In the genomic region with DNA sequence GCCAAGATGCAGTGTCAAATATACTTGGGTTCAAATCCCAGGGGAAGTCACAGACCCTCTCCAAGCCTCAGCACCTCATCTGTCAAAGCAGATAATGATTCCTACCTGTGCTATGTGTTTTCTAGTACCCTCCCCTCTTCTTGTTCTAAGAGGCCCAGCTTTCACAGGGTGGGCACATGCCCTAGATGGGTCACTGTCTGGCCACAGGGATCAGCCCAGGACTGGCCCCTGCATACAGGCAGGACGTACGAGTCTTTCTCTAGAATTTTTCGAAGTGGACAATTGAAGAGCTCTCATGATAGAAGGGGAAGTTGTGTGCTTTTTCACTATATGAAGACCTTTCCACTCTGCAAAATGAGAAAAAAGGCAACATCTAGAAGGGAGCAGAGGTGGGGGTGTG, we compare ENCODE assay signal across 13 cellular contexts. TPM values are rescaled to one million over a fixed set of nuclear protein-coding genes. Genes with fewer than 3 reads are reported as not detected.
A peak's percentile ranks its signal among the peaks of the same experiment; 100 is the strongest.
DNase-seq lines count a peak whose midpoint lies in the region; ATAC-seq and TF ChIP-seq lines count a peak whose summit lies in the region.
"Had no signal": no experiment of that assay in that cellular context is flagged by ENCODE, and none has a peak within 500 bp of the region (broad histone marks: within the 10 kb centered on the region; RNA-seq: fewer than 3 reads in every experiment).

No MANE protein-coding gene starts in this region.

- intact Hi-C loops in Panc1 (cut with micrococcal nuclease; ENCODE audit: unreplicated experiment) = no loop called here

- POLR2A ChIA-PET in Panc1 (lab: Charles Lee) = no interaction called here

- H3K36me3 ChIP-seq in CD4-positive, CD25-positive, alpha-beta regulatory T cell (ENCODE audit: control insufficient read depth, insufficient read depth, low read length) = no peaks in the 10 kb centered on the region
- no peaks in the 10 kb centered on the region for H3K36me3 ChIP-seq in Panc1 (ENCODE audit: control insufficient read depth, insufficient read depth, low read length)

- H3K4me3 ChIP-seq in CD4-positive, CD25-positive, alpha-beta regulatory T cell (ENCODE audit: low read depth, low read length) = no peak overlapping the region
- no peak overlapping the region for H3K4me3 ChIP-seq in Panc1 (ENCODE audit: low read depth in 2 of 2, low read length in 2 of 2)
- H3K4me3 ChIP-seq: K562 had no signal

- CTCF ChIA-PET in activated CD8-positive, alpha-beta memory T cell treated with anti-CD3 and anti-CD28 coated beads, Interleukin-2, amount 10 ng/mL, durations not matched to agents 7 days and 5 days (lab: Charles Lee) = interaction anchor here (1.4 kb wide), 1 partner anchor 10 kb away, joined by 5 read pairs; no protein-coding TSS in a partner anchor
- CTCF ChIA-PET in Panc1 (lab: Charles Lee) = no interaction called here

- no peak overlapping the region for H3K4me3 Mint-ChIP-seq in activated CD8-positive, alpha-beta memory T cell treated with anti-CD3 and anti-CD28 coated beads, Interleukin-2, amount 10 ng/mL, durations not matched to agents 7 days and 5 days
- H3K4me3 Mint-ChIP-seq in CD4-positive, CD25-positive, alpha-beta regulatory T cell = peak overlapping the region in 2 of 4 donors; percentile 8 to 32
- no peak overlapping the region for H3K4me3 Mint-ChIP-seq in progenitor cell of endocrine pancreas (ENCODE audit: low read depth)

- peaks cover 49% of the 10 kb centered on the region for H3K4me1 Mint-ChIP-seq in activated CD8-positive, alpha-beta memory T cell treated with anti-CD3 and anti-CD28 coated beads, Interleukin-2, amount 10 ng/mL, durations not matched to agents 7 days and 5 days
- peaks cover 19 to 58% (median 38%) of the 10 kb centered on the region in 4 donors for H3K4me1 Mint-ChIP-seq in CD4-positive, CD25-positive, alpha-beta regulatory T cell
- no peaks in the 10 kb centered on the region for H3K4me1 Mint-ChIP-seq in progenitor cell of endocrine pancreas (ENCODE audit: low read depth)

- H3K27ac ChIP-seq in CD4-positive, CD25-positive, alpha-beta regulatory T cell (ENCODE audit: insufficient read depth, low read length, poor library complexity, severe bottlenecking) = no peak overlapping the region
- H3K27ac ChIP-seq in Panc1 (ENCODE audit: low read length) = peak overlapping the region; percentile 7; the same call in 1 of the 2 replicates

- no TSS peak for BruUV-seq in Panc1 (replicated peaks; lab: Mats Ljungman, UMichigan)

- in situ Hi-C loops in Panc1 (cut with HindIII; ENCODE audit: low pct_unique_long_range_greater_than_20kb, low sequenced_read_pairs) = no loop called here

- peak overlapping the region; percentile 64 for H3K27ac Mint-ChIP-seq in activated CD8-positive, alpha-beta memory T cell treated with anti-CD3 and anti-CD28 coated beads, Interleukin-2, amount 10 ng/mL, durations not matched to agents 7 days and 5 days
- peak overlapping the region in 2 of 3 donors; percentile 34 to 45 for H3K27ac Mint-ChIP-seq in CD4-positive, CD25-positive, alpha-beta regulatory T cell
- no peak overlapping the region for H3K27ac Mint-ChIP-seq in progenitor cell of endocrine pancreas

- no peaks in the 10 kb centered on the region for H3K27me3 ChIP-seq in CD4-positive, CD25-positive, alpha-beta regulatory T cell (ENCODE audit: control insufficient read depth, insufficient read depth, low read length)
- no peaks in the 10 kb centered on the region for H3K27me3 ChIP-seq in Panc1 (ENCODE audit: control insufficient read depth, insufficient read depth, low read length)

- ATAC-seq in activated CD8-positive, alpha-beta memory T cell treated with anti-CD3 and anti-CD28 coated beads, Interleukin-2, amount 10 ng/mL, durations not matched to agents 7 days and 5 days = no peak
- no peak for ATAC-seq in CD4-positive, CD25-positive, alpha-beta regulatory T cell (ENCODE audit: low read depth in 2 of 2)
- ATAC-seq in Panc1 = no peak
- no peak for ATAC-seq in HG03457 (IDR thresholded peaks at IDR 0.05; ENCODE audit: unreplicated experiment)
- ATAC-seq: K562, PC-3 had no signal

- no peak for DNase-seq in activated CD8-positive, alpha-beta memory T cell treated with anti-CD3 and anti-CD28 coated beads, Interleukin-2, amount 10 ng/mL, durations not matched to agents 7 days and 5 days
- DNase-seq in activated CD8-positive, alpha-beta memory T cell treated with anti-CD3 and anti-CD28 coated beads, Interleukin-2, amount 50 U/mL, for 48 hours = no peak
- DNase-seq in CD4-positive, CD25-positive, alpha-beta regulatory T cell = no peak
- DNase-seq in Panc1 (ENCODE audit: low read depth, low spot score) (no peak), mesenteric fat pad (ENCODE audit: low spot score) (peak; percentile 85), progenitor cell of endocrine pancreas (ENCODE audit: low spot score, unreplicated experiment) (no peak)
- DNase-seq: DMS79, NCI-H1417, NCI-H187 treated with DMSO at 0.1 percent for 48 hours, NCI-H446, PC-3 had no signal

- H3K9me3 Mint-ChIP-seq in activated CD8-positive, alpha-beta memory T cell treated with anti-CD3 and anti-CD28 coated beads, Interleukin-2, amount 10 ng/mL, durations not matched to agents 7 days and 5 days (ENCODE audit: low read depth) = peaks cover 11% of the 10 kb centered on the region
- H3K9me3 Mint-ChIP-seq in CD4-positive, CD25-positive, alpha-beta regulatory T cell = peaks cover 0 to 2% (median 0%) of the 10 kb centered on the region in 7 donors
- no peaks in the 10 kb centered on the region for H3K9me3 Mint-ChIP-seq in progenitor cell of endocrine pancreas (ENCODE audit: low read depth)

- H3K4me1 ChIP-seq in CD4-positive, CD25-positive, alpha-beta regulatory T cell (ENCODE audit: control insufficient read depth, insufficient read depth, low read length, poor library complexity, severe bottlenecking) = peaks cover 35% of the 10 kb centered on the region
- H3K4me1 ChIP-seq in Panc1 (ENCODE audit: control insufficient read depth, insufficient read depth, low read length) = no peaks in the 10 kb centered on the region

- no peaks in the 10 kb centered on the region for H3K27me3 Mint-ChIP-seq in activated CD8-positive, alpha-beta memory T cell treated with anti-CD3 and anti-CD28 coated beads, Interleukin-2, amount 10 ng/mL, durations not matched to agents 7 days and 5 days
- H3K27me3 Mint-ChIP-seq in CD4-positive, CD25-positive, alpha-beta regulatory T cell = no peaks in the 10 kb centered on the region
- no peaks in the 10 kb centered on the region for H3K27me3 Mint-ChIP-seq in progenitor cell of endocrine pancreas

- H3K9me3 ChIP-seq in CD4-positive, CD25-positive, alpha-beta regulatory T cell (ENCODE audit: control insufficient read depth in 2 of 2, low read length in 2 of 2) = no peaks in the 10 kb centered on the region
- no peaks in the 10 kb centered on the region for H3K9me3 ChIP-seq in Panc1 (ENCODE audit: control insufficient read depth, insufficient read depth, low read depth, low read length)

- TF ChIP-seq CTCF in Panc1 (IDR thresholded peaks at IDR 0.05) = no peak
- no peak for TF ChIP-seq CTCF in progenitor cell of endocrine pancreas (IDR thresholded peaks at IDR 0.05; ENCODE audit: unreplicated experiment)

- H3K36me3 Mint-ChIP-seq in activated CD8-positive, alpha-beta memory T cell treated with anti-CD3 and anti-CD28 coated beads, Interleukin-2, amount 10 ng/mL, durations not matched to agents 7 days and 5 days = peaks cover 14% of the 10 kb centered on the region
- H3K36me3 Mint-ChIP-seq in CD4-positive, CD25-positive, alpha-beta regulatory T cell = peaks cover 6% of the 10 kb centered on the region
- no peaks in the 10 kb centered on the region for H3K36me3 Mint-ChIP-seq in progenitor cell of endocrine pancreas (ENCODE audit: insufficient read depth)

RNA-seq across cellular contexts. Expression of a gene that starts 22.2 kb away (rescaled TPM):
- 100 to 1,000 TPM; 252 to 306 TPM for total RNA-seq in activated CD8-positive, alpha-beta memory T cell treated with anti-CD3 and anti-CD28 coated beads, Interleukin-2, amount 10 ng/mL, durations not matched to agents 7 days and 5 days
- total RNA-seq in CD4-positive, CD25-positive, alpha-beta regulatory T cell = 407 TPM
- 100 to 1,000 TPM; 103 to 176 (median 129) TPM for polyA plus RNA-seq in CD4-positive, CD25-positive, alpha-beta regulatory T cell
- total RNA-seq in Panc1 (2021; ENCODE audit: unreplicated experiment) (151 TPM), mesenteric fat pad (17.4 TPM), progenitor cell of endocrine pancreas (39.9 and 41.8 TPM in 2 replicates)
- polyA plus RNA-seq in Panc1 (2012; ENCODE audit: insufficient read length) = 176 TPM
